28 cellular contexts compared by ENCODE assay signal in the genomic region with DNA sequence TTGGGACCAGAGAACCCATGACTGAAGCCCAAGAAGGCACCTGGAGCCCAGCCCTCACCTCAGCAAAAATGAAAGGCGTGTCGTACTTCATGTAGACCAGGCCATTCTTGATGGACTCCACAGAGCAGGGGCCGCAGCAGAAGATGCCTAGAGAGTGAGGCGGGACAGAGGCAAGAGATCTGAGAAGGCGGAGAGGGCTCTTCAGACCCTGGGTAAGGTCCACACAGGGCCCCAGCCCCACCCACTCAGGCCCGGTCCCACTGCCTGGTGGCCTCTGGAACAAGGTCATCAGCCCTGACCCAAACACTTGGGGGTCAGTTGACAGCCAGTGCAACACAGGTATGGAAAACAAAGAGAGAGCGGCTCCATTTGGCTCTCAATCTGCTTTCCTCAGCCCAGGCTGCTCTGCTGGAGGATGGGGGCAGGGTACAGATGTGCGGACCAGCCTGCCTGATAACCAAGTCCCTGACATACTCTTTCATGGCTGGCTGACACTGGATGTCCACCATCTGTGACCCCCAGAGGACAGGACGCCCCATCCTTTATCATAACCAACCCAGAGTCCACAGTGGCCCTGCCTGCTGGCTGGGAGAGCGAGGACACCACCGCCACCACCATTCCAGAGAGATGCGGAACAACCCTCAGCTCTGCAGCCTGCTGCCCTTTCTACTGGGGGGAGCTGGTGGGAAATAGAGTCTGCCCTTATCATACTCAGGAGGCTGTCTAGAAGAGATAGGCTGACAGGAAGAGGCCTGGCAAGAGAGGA.
"Had no signal": no experiment of that assay in that cellular context is flagged by ENCODE, and none has a peak within 500 bp of the region (broad histone marks: within the 10 kb centered on the region; RNA-seq: fewer than 3 reads in every experiment).

No MANE protein-coding gene starts in this region.

- ATAC-seq: activated CD4-positive, alpha-beta T cell treated with anti-CD3 and anti-CD28 coated beads for 36 hours; activated T-cell treated with anti-CD3 and anti-CD28 coated beads, Interleukin-2, amount 50 U/mL, for 4 hours; gastrocnemius medialis; left ventricle myocardium superior; stimulated activated naive CD8-positive, alpha-beta T cell treated with anti-CD3 and anti-CD28 coated beads, Interleukin-15, Interleukin-2, amounts not matched to agents 100 U/mL and 50 U/mL, for 24 hours had no signal

- H3K4me1 Mint-ChIP-seq: activated B cell treated with CpG ODN at 0.5 μM for 24 hours; activated CD4-positive, alpha-beta T cell treated with anti-CD3 and anti-CD28 coated beads for 36 hours; central memory CD8-positive, alpha-beta T cell had no signal

- H3K27ac Mint-ChIP-seq: activated B cell treated with CpG ODN at 0.5 μM for 24 hours; activated CD4-positive, alpha-beta T cell treated with anti-CD3 and anti-CD28 coated beads for 36 hours; activated naive CD8-positive, alpha-beta T cell; activated T-helper 2 cell treated with anti-CD3 and anti-CD28 coated beads, Interferon-gamma antibody, Interleukin-2, Interleukin-4, amounts not matched to agents 10 μg/mL and 5 μg/mL and 100 μg/mL, durations not matched to agents 14 hours and 24 hours and 36 hours; nephron; T-helper 2 cell treated with Interferon-gamma antibody and Interleukin-4, amounts not matched to agents 5 μg/mL and 100 μg/mL, for 36 hours had no signal

- H3K4me3 ChIP-seq: adrenal gland, breast epithelium, coronary artery, esophagus squamous epithelium, gastrocnemius medialis, sigmoid colon, smooth muscle cell, thyroid gland had no signal

- H3K9ac ChIP-seq: parathyroid adenoma had no signal

- DNase-seq: activated B cell treated with CpG ODN at 0.5 μM for 24 hours; activated CD4-positive, alpha-beta T cell treated with anti-CD3 and anti-CD28 coated beads for 36 hours; activated CD4-positive, alpha-beta T cell treated with anti-CD3 and anti-CD28 coated beads, Interleukin-2, amount 50 U/mL, for 4 hours; activated CD8-positive, alpha-beta memory T cell treated with anti-CD3 and anti-CD28 coated beads, Interleukin-2, amount 50 U/mL, for 48 hours; activated naive CD4-positive, alpha-beta T cell; activated T-cell treated with anti-CD3 and anti-CD28 coated beads, Interleukin-2, amount 50 U/mL, for 4 hours; adrenal gland; esophagus squamous epithelium; gastrocnemius medialis; head of caudate nucleus; hypothalamus; left ventricle myocardium superior; midbrain; nucleus accumbens; sigmoid colon; stimulated activated CD4-positive, alpha-beta T cell treated with anti-CD3 and anti-CD28 coated beads, Interleukin-2, amount 100 ng/mL, for 48 hours; stimulated activated CD8-positive, alpha-beta memory T cell treated with anti-CD3 and anti-CD28 coated beads, Interleukin-4, amount 100 ng/mL, for 48 hours; stimulated activated naive CD8-positive, alpha-beta T cell treated with anti-CD3 and anti-CD28 coated beads, Interleukin-15, Interleukin-2, amounts not matched to agents 100 U/mL and 50 U/mL, for 24 hours; thyroid gland had no signal

- H3K27me3 Mint-ChIP-seq: activated B cell treated with CpG ODN at 0.5 μM for 24 hours; activated CD4-positive, alpha-beta T cell treated with anti-CD3 and anti-CD28 coated beads for 36 hours; activated naive CD8-positive, alpha-beta T cell; central memory CD8-positive, alpha-beta T cell had no signal

- H3K9me3 Mint-ChIP-seq: activated B cell treated with CpG ODN at 0.5 μM for 24 hours; activated T-cell treated with anti-CD3 and anti-CD28 coated beads, Interleukin-2, amount 50 U/mL, for 4 hours; activated T-helper 2 cell treated with anti-CD3 and anti-CD28 coated beads, Interferon-gamma antibody, Interleukin-2, Interleukin-4, amounts not matched to agents 10 μg/mL and 5 μg/mL and 100 μg/mL, durations not matched to agents 14 hours and 24 hours and 36 hours; central memory CD8-positive, alpha-beta T cell; nephron; T-helper 2 cell treated with Interferon-gamma antibody and Interleukin-4, amounts not matched to agents 5 μg/mL and 100 μg/mL, for 36 hours had no signal

- H3K27me3 ChIP-seq: adrenal gland, breast epithelium, esophagus squamous epithelium, gastrocnemius medialis, sigmoid colon, thyroid gland had no signal

- H3K4me1 ChIP-seq: adrenal gland, breast epithelium, gastrocnemius medialis, parathyroid adenoma, sigmoid colon had no signal

- H3K4me2 ChIP-seq: smooth muscle cell had no signal

- H2AFZ ChIP-seq: parathyroid adenoma had no signal

- H3K4me3 Mint-ChIP-seq: activated B cell treated with CpG ODN at 0.5 μM for 24 hours; activated CD4-positive, alpha-beta T cell treated with anti-CD3 and anti-CD28 coated beads for 36 hours; activated naive CD8-positive, alpha-beta T cell; activated T-cell treated with anti-CD3 and anti-CD28 coated beads, Interleukin-2, amount 50 U/mL, for 4 hours; central memory CD8-positive, alpha-beta T cell; nephron; T-helper 2 cell treated with Interferon-gamma antibody and Interleukin-4, amounts not matched to agents 5 μg/mL and 100 μg/mL, for 36 hours had no signal

- H3K27ac ChIP-seq: breast epithelium, gastrocnemius medialis, parathyroid adenoma, sigmoid colon, thyroid gland had no signal

- H3K79me2 ChIP-seq: parathyroid adenoma had no signal

- H3K9me3 ChIP-seq: adrenal gland, breast epithelium, esophagus squamous epithelium, gastrocnemius medialis, sigmoid colon, thyroid gland had no signal

- H3K36me3 ChIP-seq: adrenal gland, breast epithelium, gastrocnemius medialis, sigmoid colon, thyroid gland had no signal
